ENCODE assay signal across 9 cellular contexts in genomic region chr2:148022882-148023281, GRCh38. TPM values are rescaled to one million over a fixed set of nuclear protein-coding genes. Genes with fewer than 3 reads are reported as not detected.
A peak's percentile ranks its signal among the peaks of the same experiment; 100 is the strongest.
DNase-seq lines count a peak whose midpoint lies in the region; ATAC-seq and TF ChIP-seq lines count a peak whose summit lies in the region.
"Had no signal": no experiment of that assay in that cellular context is flagged by ENCODE, and none has a peak within 500 bp of the region (broad histone marks: within the 10 kb centered on the region; RNA-seq: fewer than 3 reads in every experiment).

No MANE protein-coding gene starts in this region.

- H3K27me3 ChIP-seq in CD4-positive, alpha-beta T cell (ENCODE audit: control insufficient read depth, insufficient read depth, low read length): no peaks in the 10 kb centered on the region
- no peaks in the 10 kb centered on the region for H3K27me3 ChIP-seq in IMR-90 (ENCODE audit: control insufficient read depth, insufficient read depth, low read length)

- H3K9me3 Mint-ChIP-seq in CD4-positive, alpha-beta T cell: no peaks in the 10 kb centered on the region
- H3K9me3 Mint-ChIP-seq in brain: no peaks in the 10 kb centered on the region
- H3K9me3 Mint-ChIP-seq in natural killer cell treated with Interleukin-12 subunit alpha and Interleukin-12 subunit beta and Interleukin-15 and Interleukin-18, amount 100 ng/mL, for 72 hours: no peaks in the 10 kb centered on the region

- H3K27ac Mint-ChIP-seq in CD4-positive, alpha-beta T cell: peak overlapping the region; percentile 87
- peak overlapping the region; percentile 30 to 100 (median 98) for H3K27ac Mint-ChIP-seq in brain
- peak overlapping the region; percentile 89 to 96 for H3K27ac Mint-ChIP-seq in natural killer cell treated with Interleukin-12 subunit alpha and Interleukin-12 subunit beta and Interleukin-15 and Interleukin-18, amount 100 ng/mL, for 72 hours

- H2AK9ac ChIP-seq in IMR-90 (replicated peaks; ENCODE audit: low read depth, low read length, poor library complexity): no peak overlapping the region

- no peak overlapping the region for H3K27ac ChIP-seq in CD4-positive, alpha-beta T cell (ENCODE audit: low read depth, low read length)
- no peak overlapping the region for H3K27ac ChIP-seq in IMR-90 (ENCODE audit: insufficient read depth, low read length)

- BruUV-seq in IMR-90 (replicated peaks; lab: Mats Ljungman, UMichigan): no TSS peak

- peaks cover 7% of the 10 kb centered on the region; the same call in 1 of the 2 replicates for H4K20me1 ChIP-seq in IMR-90 (ENCODE audit: insufficient read depth, low read length)

- H2BK20ac ChIP-seq in IMR-90 (ENCODE audit: low read depth, low read length): no peak overlapping the region

- H3K9me1 ChIP-seq in IMR-90 (ENCODE audit: insufficient read depth, low read length): peaks cover 5% of the 10 kb centered on the region; the same call in 1 of the 2 replicates

- no peak overlapping the region for H4K5ac ChIP-seq in IMR-90 (ENCODE audit: low read depth, low read length)

- no peak overlapping the region for H4K91ac ChIP-seq in IMR-90 (ENCODE audit: insufficient read depth, low read depth, low read length)

- H4K8ac ChIP-seq in IMR-90 (ENCODE audit: low read depth in 2 of 2, low read length in 2 of 2): no peak overlapping the region

- no peak overlapping the region for H2AFZ ChIP-seq in IMR-90 (replicated peaks; ENCODE audit: low read length, poor library complexity)

- peak overlapping the region; percentile 93 for H3K4me3 Mint-ChIP-seq in CD4-positive, alpha-beta T cell
- peak overlapping the region; percentile 97 to 100 (median 99) for H3K4me3 Mint-ChIP-seq in brain
- peak overlapping the region; percentile 96 for H3K4me3 Mint-ChIP-seq in natural killer cell treated with Interleukin-12 subunit alpha and Interleukin-12 subunit beta and Interleukin-15 and Interleukin-18, amount 100 ng/mL, for 72 hours

- no CpG with 5 or more reads among the region's 2 CpGs for WGBS in IMR-90 (ENCODE audit: extremely low coverage in 2 of 2, insufficient read length in 1 of 2), 2 experiments

- no peaks in the 10 kb centered on the region for H3K27me3 Mint-ChIP-seq in CD4-positive, alpha-beta T cell
- H3K27me3 Mint-ChIP-seq in brain: peaks cover 20% of the 10 kb centered on the region
- H3K27me3 Mint-ChIP-seq in natural killer cell treated with Interleukin-12 subunit alpha and Interleukin-12 subunit beta and Interleukin-15 and Interleukin-18, amount 100 ng/mL, for 72 hours: no peaks in the 10 kb centered on the region

- dilution Hi-C loops in IMR-90 (cut with HindIII; ENCODE audit: low sequenced_read_pairs, unreplicated experiment): no loop called here

- H3K4me2 ChIP-seq in IMR-90 (ENCODE audit: low read depth, low read length): peak overlapping the region; percentile 59

- no peak for TF ChIP-seq CTCF in CD4-positive, alpha-beta T cell (IDR thresholded peaks at IDR 0.05)
- TF ChIP-seq CTCF in IMR-90 (conservative IDR thresholded peaks at IDR 0.05; ENCODE audit: low read depth, low read length): no peak
- TF ChIP-seq CTCF in brain (conservative IDR thresholded peaks at IDR 0.05): no peak

- no peak overlapping the region for H2BK120ac ChIP-seq in IMR-90 (ENCODE audit: low read depth, low read length)

- peaks cover 30% of the 10 kb centered on the region for H3K36me3 Mint-ChIP-seq in CD4-positive, alpha-beta T cell (ENCODE audit: low read depth)
- no peaks in the 10 kb centered on the region for H3K36me3 Mint-ChIP-seq in brain
- no peaks in the 10 kb centered on the region for H3K36me3 Mint-ChIP-seq in natural killer cell treated with Interleukin-12 subunit alpha and Interleukin-12 subunit beta and Interleukin-15 and Interleukin-18, amount 100 ng/mL, for 72 hours

- no peak overlapping the region for H3K4ac ChIP-seq in IMR-90 (ENCODE audit: low read depth, low read length)

- H3K79me1 ChIP-seq in IMR-90 (ENCODE audit: low read depth in 1 of 2, low read length in 2 of 2): peaks cover 4 to 31% of the 10 kb centered on the region in 2 experiments; a peak in 2 of 4 replicates

- no peak overlapping the region for H2BK5ac ChIP-seq in IMR-90 (ENCODE audit: low read depth, low read length, poor library complexity, severe bottlenecking)

- H3K4me1 ChIP-seq in IMR-90 (ENCODE audit: control insufficient read depth, insufficient read depth, low read length): 0 out of 2 replicates have a peak, but pooled peaks cover 2% of the 10 kb centered on the region

- ATAC-seq in CD4-positive, alpha-beta T cell (ENCODE audit: poor library complexity): no peak
- no peak for ATAC-seq in IMR-90 (ENCODE audit: low read depth)
- ATAC-seq in natural killer cell treated with Interleukin-12 subunit alpha and Interleukin-12 subunit beta and Interleukin-15 and Interleukin-18, amount 100 ng/mL, for 72 hours: no peak

- no peak overlapping the region for H2AK5ac ChIP-seq in IMR-90 (ENCODE audit: low read depth, low read length)

- H3K23ac ChIP-seq in IMR-90 (ENCODE audit: low read depth, low read length): no peak overlapping the region

- intact Hi-C loops in CD4-positive, alpha-beta T cell (cut with DNase I, micrococcal nuclease): loop anchor here (2.0 to 10.0 kb wide), 5 partner anchors 176 to 1564 kb away; partner anchors contain the start of genes ACVR2A (in 1 of the 2), KIF5C (in 1 of the 2) and MMADHC (in 1 of the 2)
- intact Hi-C loops in IMR-90 (cut with micrococcal nuclease): loop anchor here (5.0 kb wide), 1 partner anchor 249 kb away; no protein-coding TSS in a partner anchor

- peak overlapping the region; percentile 96 for H3K4me3 ChIP-seq in IMR-90 (ENCODE audit: insufficient read depth, low read depth, low read length)

- no peak for DNase-seq in CD4-positive, alpha-beta T cell
- DNase-seq in IMR-90: no peak
- DNase-seq in natural killer cell treated with Interleukin-12 subunit alpha and Interleukin-12 subunit beta and Interleukin-15 and Interleukin-18, amount 100 ng/mL, for 72 hours (ENCODE audit: low spot score): no peak
- no peak for DNase-seq in NCI-H187 treated with DMSO at 0.1 percent for 48 hours (lab: John Stamatoyannopoulos, UW)
- no peak for DNase-seq in islet precursor cell
- no peak for DNase-seq in stimulated activated CD4-positive, alpha-beta T cell treated with anti-CD3 and anti-CD28 coated beads, Interleukin-2, amount 100 ng/mL, for 48 hours
- no peak for DNase-seq in DMS153 treated with DMSO at 0.1 percent for 48 hours (lab: John Stamatoyannopoulos, UW; ENCODE audit: unreplicated experiment)
- DNase-seq: NCI-H226 had no signal

- peaks cover 74% of the 10 kb centered on the region for H3K4me1 Mint-ChIP-seq in CD4-positive, alpha-beta T cell (ENCODE audit: low read depth)
- peaks cover 54% of the 10 kb centered on the region for H3K4me1 Mint-ChIP-seq in brain
- peaks cover 37 to 55% of the 10 kb centered on the region in 2 donors for H3K4me1 Mint-ChIP-seq in natural killer cell treated with Interleukin-12 subunit alpha and Interleukin-12 subunit beta and Interleukin-15 and Interleukin-18, amount 100 ng/mL, for 72 hours (ENCODE audit: low read depth in 2 of 2)

- 0 out of 2 replicates have a peak overlapping the region, but pooled peaks have one; percentile 88 for H3K9ac ChIP-seq in IMR-90 (ENCODE audit: low read depth, low read length)

- in situ Hi-C loops in IMR-90 (cut with MboI; ENCODE audit: low sequenced_read_pairs): no loop called here

- no peak for TF ChIP-seq POLR2A in IMR-90 (IDR thresholded peaks at IDR 0.05; ENCODE audit: low read depth, low read length)

- H3K18ac ChIP-seq in IMR-90 (ENCODE audit: low read depth, low read length): no peak overlapping the region

- H3K36me3 ChIP-seq in IMR-90 (ENCODE audit: control insufficient read depth, insufficient read depth, low read length): peaks cover 4% of the 10 kb centered on the region; the same call in 1 of the 2 replicates

- POLR2A ChIA-PET in CD4-positive, alpha-beta T cell (lab: Charles Lee): interaction anchor here (1.4 to 5.4 kb wide), 3 partner anchors 13 to 623 kb away, joined by 3 to 106 read pairs (median 6); partner anchors contain the start of gene EPC2
- POLR2A ChIA-PET in IMR-90 (lab: Charles Lee; ENCODE audit: unreplicated experiment): interaction anchor here (0.6 kb wide), 1 partner anchor 196 kb away, joined by 3 read pairs; no protein-coding TSS in a partner anchor

- H3K14ac ChIP-seq in IMR-90 (replicated peaks; ENCODE audit: low read depth, low read length): no peak overlapping the region; the same call in 1 of the 2 replicates

- H2BK15ac ChIP-seq in IMR-90 (ENCODE audit: low read depth, low read length): no peak overlapping the region

- H3K56ac ChIP-seq in IMR-90 (ENCODE audit: extremely low read depth, insufficient read depth, low read length): no peak overlapping the region

- CTCF ChIA-PET in CD4-positive, alpha-beta T cell (lab: Charles Lee): interaction anchor here (0.7 to 1.4 kb wide), 4 partner anchors 10 to 68 kb away, joined by 3 read pairs; no protein-coding TSS in a partner anchor
- CTCF ChIA-PET in IMR-90 (lab: Yijun Ruan, JAX): interaction anchor here (0.6 to 1.3 kb wide), 2 partner anchors 486 to 568 kb away, joined by 3 to 7 read pairs; no protein-coding TSS in a partner anchor

- H3K9me3 ChIP-seq in CD4-positive, alpha-beta T cell (ENCODE audit: control insufficient read depth, low read length): no peaks in the 10 kb centered on the region
- H3K9me3 ChIP-seq in IMR-90 (ENCODE audit: control insufficient read depth, insufficient read depth, low read length): no peaks in the 10 kb centered on the region

- TF ChIP-seq RAD21 in IMR-90 (IDR thresholded peaks at IDR 0.05; ENCODE audit: low read length): no peak

TF ChIP-seq in IMR-90, 13 proteins besides CTCF, POLR2A, EP300 and RAD21 (continues in another document):
- TF ChIP-seq CEBPB (IDR thresholded peaks at IDR 0.05; ENCODE audit: low read depth, low read length) (no peak), MAZ (IDR thresholded peaks at IDR 0.05; ENCODE audit: borderline replicate concordance, low read depth, low read length) (no peak), RCOR1 (IDR thresholded peaks at IDR 0.05; ENCODE audit: insufficient replicate concordance, low read length) (no peak)

RNA-seq across cellular contexts. Expression of gene MBD5, which starts 2.0 kb away (rescaled TPM):
- 10 to 100 TPM; 49.8 to 52.9 TPM for total RNA-seq in CD4-positive, alpha-beta T cell
- total RNA-seq in IMR-90 (2012; rRNA removed): 14.2 and 17.5 TPM in 2 replicates
- polyA plus RNA-seq in IMR-90 (2012; rRNA removed): 9.8 and 10.3 TPM in 2 replicates
- 4.1 and 4.6 TPM in 2 replicates for polyA plus RNA-seq in IMR-90 (2012; cell fraction: cytosol; rRNA removed)
- polyA plus RNA-seq in IMR-90 (2012; cell fraction: nucleus; rRNA removed; ENCODE audit: low replicate concordance): 9.1 and 19.6 TPM in 2 replicates
- 8.3 TPM for polyA plus RNA-seq in brain (ENCODE audit: insufficient read depth, low read depth, low replicate concordance)
- total RNA-seq in natural killer cell treated with Interleukin-12 subunit alpha and Interleukin-12 subunit beta and Interleukin-15 and Interleukin-18, amount 100 ng/mL, for 72 hours: 10 to 100 TPM; 29.2 to 32.4 TPM

RNA-seq across cellular contexts. Expression of gene ORC4, which starts 2.3 kb away (rescaled TPM):
- 10 to 100 TPM; 29.4 to 33.9 TPM for total RNA-seq in CD4-positive, alpha-beta T cell
- total RNA-seq in IMR-90 (2012; rRNA removed): 23.5 and 63.9 TPM in 2 replicates
- polyA plus RNA-seq in IMR-90 (2012; rRNA removed) (9.3 and 20.6 TPM in 2 replicates), brain (ENCODE audit: insufficient read depth, low read depth, low replicate concordance) (17.4 TPM)
- 9.6 TPM in 2 replicates for polyA plus RNA-seq in IMR-90 (2012; cell fraction: cytosol; rRNA removed)
- polyA plus RNA-seq in IMR-90 (2012; cell fraction: nucleus; rRNA removed; ENCODE audit: low replicate concordance): 6.6 and 28.3 TPM in 2 replicates
- total RNA-seq in natural killer cell treated with Interleukin-12 subunit alpha and Interleukin-12 subunit beta and Interleukin-15 and Interleukin-18, amount 100 ng/mL, for 72 hours: 10 to 100 TPM; 24.5 to 28.3 TPM
